In genomic region chr20:43379239-43379917, GRCh38 we compare ENCODE assay signal across 13 cellular contexts.
DNase-seq lines count a peak whose midpoint lies in the region; ATAC-seq and TF ChIP-seq lines count a peak whose summit lies in the region.
"Had no signal": no experiment of that assay in that cellular context is flagged by ENCODE, and none has a peak within 500 bp of the region (broad histone marks: within the 10 kb centered on the region; RNA-seq: fewer than 3 reads in every experiment).

No MANE protein-coding gene starts in this region.

- H3K9me3 ChIP-seq in MG63 (no peaks in the 10 kb centered on the region; the same call in 1 of the 2 replicates), suprapubic skin (no peaks in the 10 kb centered on the region)

- H3K36me3 Mint-ChIP-seq in natural killer cell treated with Interleukin-12 subunit alpha and Interleukin-12 subunit beta and Interleukin-15 and Interleukin-18, amount 100 ng/mL, for 72 hours: no peaks in the 10 kb centered on the region
- H3K36me3 Mint-ChIP-seq: CD8-positive, alpha-beta memory T cell had no signal

- H3K4me1 Mint-ChIP-seq in natural killer cell treated with Interleukin-12 subunit alpha and Interleukin-12 subunit beta and Interleukin-15 and Interleukin-18, amount 100 ng/mL, for 72 hours (ENCODE audit: low read depth in 2 of 2): no peaks in the 10 kb centered on the region
- H3K4me1 Mint-ChIP-seq: activated CD4-positive, alpha-beta T cell treated with anti-CD3 and anti-CD28 coated beads, Interleukin-2, amount 10 ng/mL, durations not matched to agents 24 days and 14 days; CD8-positive, alpha-beta memory T cell had no signal

- no peak for ATAC-seq in GM21737 (IDR thresholded peaks at IDR 0.05; ENCODE audit: unreplicated experiment)
- ATAC-seq in natural killer cell treated with Interleukin-12 subunit alpha and Interleukin-12 subunit beta and Interleukin-15 and Interleukin-18, amount 100 ng/mL, for 72 hours: no peak
- ATAC-seq in GM19455 (IDR thresholded peaks at IDR 0.05; ENCODE audit: unreplicated experiment): no peak

- no peak overlapping the region for H3K27ac ChIP-seq in suprapubic skin

- H3K4me1 ChIP-seq in suprapubic skin: no peaks in the 10 kb centered on the region

- DNase-seq in Daoy (ENCODE audit: low read depth): peak; percentile 89
- DNase-seq in MG63: peak; percentile 92
- DNase-seq in epithelial cell of esophagus (ENCODE audit: low read depth): peak; percentile 4
- peak; percentile 56 for DNase-seq in non-pigmented ciliary epithelial cell (ENCODE audit: low read depth)
- no peak for DNase-seq in natural killer cell treated with Interleukin-12 subunit alpha and Interleukin-12 subunit beta and Interleukin-15 and Interleukin-18, amount 100 ng/mL, for 72 hours (ENCODE audit: low spot score)
- no peak for DNase-seq in suprapubic skin (ENCODE audit: low spot score in 2 of 2)
- DNase-seq: activated CD4-positive, alpha-beta T cell treated with anti-CD3 and anti-CD28 coated beads, Interleukin-2, amount 10 ng/mL, durations not matched to agents 24 days and 14 days; caudate nucleus; CD8-positive, alpha-beta memory T cell; NCI-H2029 treated with DMSO at 0.1 percent for 48 hours; NK-92 treated with Interleukin-12 subunit alpha and Interleukin-12 subunit beta, amount 100 ng/mL, for 24 hours had no signal

- TF ChIP-seq EP300 in suprapubic skin (IDR thresholded peaks at IDR 0.05): no peak

- TF ChIP-seq POLR2A in suprapubic skin (IDR thresholded peaks at IDR 0.05): no peak

- H3K36me3 ChIP-seq in MG63 (no peaks in the 10 kb centered on the region), suprapubic skin (no peaks in the 10 kb centered on the region)

- H3K9me3 Mint-ChIP-seq in natural killer cell treated with Interleukin-12 subunit alpha and Interleukin-12 subunit beta and Interleukin-15 and Interleukin-18, amount 100 ng/mL, for 72 hours: no peaks in the 10 kb centered on the region
- H3K9me3 Mint-ChIP-seq: activated CD4-positive, alpha-beta T cell treated with anti-CD3 and anti-CD28 coated beads, Interleukin-2, amount 10 ng/mL, durations not matched to agents 24 days and 14 days had no signal

- H3K27me3 ChIP-seq in MG63: no peaks in the 10 kb centered on the region
- H3K27me3 ChIP-seq in suprapubic skin: peaks cover 15% of the 10 kb centered on the region

- H3K4me3 ChIP-seq in MG63 (no peak overlapping the region), epithelial cell of esophagus (ENCODE audit: low read length) (no peak overlapping the region), suprapubic skin (no peak overlapping the region)

- H3K4me3 Mint-ChIP-seq in natural killer cell treated with Interleukin-12 subunit alpha and Interleukin-12 subunit beta and Interleukin-15 and Interleukin-18, amount 100 ng/mL, for 72 hours: no peak overlapping the region
- H3K4me3 Mint-ChIP-seq: activated CD4-positive, alpha-beta T cell treated with anti-CD3 and anti-CD28 coated beads, Interleukin-2, amount 10 ng/mL, durations not matched to agents 24 days and 14 days; CD8-positive, alpha-beta memory T cell had no signal

- H3K27me3 Mint-ChIP-seq in natural killer cell treated with Interleukin-12 subunit alpha and Interleukin-12 subunit beta and Interleukin-15 and Interleukin-18, amount 100 ng/mL, for 72 hours: peaks cover 24 to 35% of the 10 kb centered on the region in 2 donors

- WGBS in suprapubic skin: 79% methylated on average over 4 of the region's 4 CpGs

- TF ChIP-seq CTCF in epithelial cell of esophagus (IDR thresholded peaks at IDR 0.05; ENCODE audit: insufficient read depth, low read depth, low read length, missing control alignments) (no peak), suprapubic skin (IDR thresholded peaks at IDR 0.05) (no peak)

- no peak overlapping the region for H3K27ac Mint-ChIP-seq in natural killer cell treated with Interleukin-12 subunit alpha and Interleukin-12 subunit beta and Interleukin-15 and Interleukin-18, amount 100 ng/mL, for 72 hours
- H3K27ac Mint-ChIP-seq: activated CD4-positive, alpha-beta T cell treated with anti-CD3 and anti-CD28 coated beads, Interleukin-2, amount 10 ng/mL, durations not matched to agents 24 days and 14 days; CD8-positive, alpha-beta memory T cell had no signal

Comparison
In these comparisons a context has a peak if more than half of its experiments do, and no peak if none do; other contexts are left out.
1. DNase-seq: peak in Daoy (single experiment), MG63 (single experiment), epithelial cell of esophagus (single experiment) and non-pigmented ciliary epithelial cell (single experiment); none in natural killer cell treated with Interleukin-12 subunit alpha and Interleukin-12 subunit beta and Interleukin-15 and Interleukin-18, amount 100 ng/mL, for 72 hours (single experiment) and suprapubic skin (0 of 2).